In genomic region chr14:56202256-56202655, GRCh38 we compare ENCODE assay signal across 14 cellular contexts.
DNase-seq lines count a peak whose midpoint lies in the region; ATAC-seq and TF ChIP-seq lines count a peak whose summit lies in the region.
"Had no signal": no experiment of that assay in that cellular context is flagged by ENCODE, and none has a peak within 500 bp of the region (broad histone marks: within the 10 kb centered on the region; RNA-seq: fewer than 3 reads in every experiment).

No MANE protein-coding gene starts in this region.

- no peak overlapping the region for H2AFZ ChIP-seq in mesenchymal stem cell (ENCODE audit: low read depth, low read length)
- H2AFZ ChIP-seq: neural progenitor cell had no signal

- H4K91ac ChIP-seq in mesenchymal stem cell (ENCODE audit: low read length), result no peak overlapping the region

- H2AK5ac ChIP-seq in mesenchymal stem cell (ENCODE audit: low read length, severe bottlenecking), result peak overlapping the region; percentile 60

- no peak overlapping the region for H3K23ac ChIP-seq in mesenchymal stem cell (ENCODE audit: low read length in 2 of 2)

- ATAC-seq in GM21423 (IDR thresholded peaks at IDR 0.05; ENCODE audit: unreplicated experiment) (peak; percentile 61), HG03039 (IDR thresholded peaks at IDR 0.05; ENCODE audit: unreplicated experiment) (peak; percentile 53), GM21528 (IDR thresholded peaks at IDR 0.05; ENCODE audit: low FRiP score, unreplicated experiment) (no peak)
- ATAC-seq: A549 had no signal

- in situ Hi-C loops in brain microvascular endothelial cell (cut with HindIII; ENCODE audit: low pct_ligation_motif_present, low sequenced_read_pairs), result no loop called here

- no peaks in the 10 kb centered on the region for H3K9me3 ChIP-seq in mesenchymal stem cell (ENCODE audit: control insufficient read depth, low read length)
- H3K9me3 ChIP-seq: SJCRH30, tibial nerve had no signal

- H3K4me3 ChIP-seq in mesenchymal stem cell (ENCODE audit: insufficient read depth in 1 of 2, low read depth in 1 of 2, low read length in 2 of 2), result no peak overlapping the region
- H3K4me3 ChIP-seq in brain microvascular endothelial cell (ENCODE audit: low read depth, low read length), result no peak overlapping the region
- H3K4me3 ChIP-seq: A549, neural progenitor cell, SJCRH30, tibial nerve had no signal

- no peak overlapping the region for H4K8ac ChIP-seq in mesenchymal stem cell (ENCODE audit: low read length)

- H3K36me3 ChIP-seq in mesenchymal stem cell (ENCODE audit: control insufficient read depth in 1 of 2, insufficient read depth in 2 of 2, low read depth in 1 of 2, low read length in 2 of 2), result no peaks in the 10 kb centered on the region
- no peaks in the 10 kb centered on the region for H3K36me3 ChIP-seq in brain microvascular endothelial cell (replicated peaks)
- H3K36me3 ChIP-seq: neural progenitor cell, SJCRH30, tibial nerve had no signal

- no peak overlapping the region for H3K27ac ChIP-seq in mesenchymal stem cell (ENCODE audit: low read length, poor library complexity, severe bottlenecking)
- no peak overlapping the region for H3K27ac ChIP-seq in brain microvascular endothelial cell
- H3K27ac ChIP-seq: A549, neural progenitor cell, SJCRH30, tibial nerve, VCaP had no signal

- H3K4me2 ChIP-seq in mesenchymal stem cell (ENCODE audit: low read length, poor library complexity, severe bottlenecking), result no peak overlapping the region
- H3K4me2 ChIP-seq: A549, neural progenitor cell had no signal

- peaks cover 5% of the 10 kb centered on the region for H3K4me1 ChIP-seq in mesenchymal stem cell (ENCODE audit: control insufficient read depth, insufficient read depth, low read depth, low read length)

- H2BK5ac ChIP-seq in mesenchymal stem cell (ENCODE audit: low read depth, low read length, poor library complexity, severe bottlenecking), result no peak overlapping the region

- peak overlapping the region; percentile 28 to 53 for H3K4ac ChIP-seq in mesenchymal stem cell (ENCODE audit: low read depth in 1 of 2, low read length in 2 of 2)

- peak overlapping the region in 1 of 2 experiments; percentile 56 for H3K18ac ChIP-seq in mesenchymal stem cell (ENCODE audit: low read depth in 1 of 2, low read length in 2 of 2)

- no peak overlapping the region for H2BK15ac ChIP-seq in mesenchymal stem cell (ENCODE audit: low read depth, poor library complexity, severe bottlenecking)

- H3K79me1 ChIP-seq in mesenchymal stem cell (replicated peaks; ENCODE audit: low read length, poor library complexity, severe bottlenecking), result peaks cover 2% of the 10 kb centered on the region

- H3K9ac ChIP-seq in mesenchymal stem cell (ENCODE audit: low read length), result no peak overlapping the region
- H3K9ac ChIP-seq: neural progenitor cell had no signal

- TF ChIP-seq CTCF in brain microvascular endothelial cell (IDR thresholded peaks at IDR 0.05; ENCODE audit: low read depth, low read length, missing control alignments), result no peak

- 92% methylated on average over 2 of the region's 2 CpGs for WGBS in mesenchymal stem cell

- H3K14ac ChIP-seq in mesenchymal stem cell (ENCODE audit: low read length in 2 of 2), result no peak overlapping the region

- DNase-seq in NCI-H82 (lab: John Stamatoyannopoulos, UW) (peak; percentile 84), NCI-H82 treated with DMSO at 0.1 percent for 48 hours (lab: John Stamatoyannopoulos, UW; ENCODE audit: unreplicated experiment) (no peak), mesenchymal stem cell (no peak), RPMI8226 (no peak), brain microvascular endothelial cell (no peak)
- DNase-seq: H7, SJCRH30 had no signal

- peak overlapping the region in 1 of 2 experiments; percentile 49 for H2BK12ac ChIP-seq in mesenchymal stem cell (ENCODE audit: low read length in 2 of 2)

- H2BK120ac ChIP-seq in mesenchymal stem cell (ENCODE audit: low read depth, low read length), result peak overlapping the region; percentile 15

- no peaks in the 10 kb centered on the region for H3K27me3 ChIP-seq in mesenchymal stem cell (ENCODE audit: control insufficient read depth in 1 of 2, insufficient read depth in 1 of 2, low read length in 2 of 2)
- H3K27me3 ChIP-seq in brain microvascular endothelial cell (replicated peaks), result no peaks in the 10 kb centered on the region
- H3K27me3 ChIP-seq: neural progenitor cell, SJCRH30, tibial nerve had no signal
